In genomic region chr11:31240340-31240904, GRCh38 we compare ENCODE assay signal across 8 cellular contexts.
DNase-seq lines count a peak whose midpoint lies in the region; ATAC-seq, FAIRE-seq and TF ChIP-seq lines count a peak whose summit lies in the region.

No MANE protein-coding gene starts in this region.

- H3K4me2 ChIP-seq in endothelial cell of umbilical vein (ENCODE audit: insufficient read depth, low read length) = no peak overlapping the region

- DNase-seq in activated T-cell treated with anti-CD3 and anti-CD28 coated beads, Interleukin-2, amount 50 U/mL, for 72 hours = peak; percentile 4 to 9
- no peak for DNase-seq in activated T-cell treated with anti-CD3 and anti-CD28 coated beads, Interleukin-2, amount 50 U/mL, for 24 hours
- DNase-seq in Kasumi-1 (lab: John Stamatoyannopoulos, UW) (peak; percentile 57 to 68), RPMI8226 (peak; percentile 17), endothelial cell of umbilical vein (ENCODE audit: low read depth, low spot score) (peak; percentile 51), pons (ENCODE audit: low spot score) (peak; percentile 61), amniotic stem cell (lab: John Stamatoyannopoulos, UW) (no peak)

- no peaks in the 10 kb centered on the region for H3K4me1 ChIP-seq in endothelial cell of umbilical vein (ENCODE audit: control insufficient read depth, extremely low read depth, insufficient read depth, low read length)

- H3K36me3 Mint-ChIP-seq in activated T-cell treated with anti-CD3 and anti-CD28 coated beads, Interleukin-2, amount 50 U/mL, for 72 hours (ENCODE audit: insufficient read depth in 2 of 2) = no peaks in the 10 kb centered on the region
- H3K36me3 Mint-ChIP-seq in activated T-cell treated with anti-CD3 and anti-CD28 coated beads, Interleukin-2, amount 50 U/mL, for 24 hours (ENCODE audit: low read depth) = no peaks in the 10 kb centered on the region

- no peaks in the 10 kb centered on the region for H3K79me2 ChIP-seq in endothelial cell of umbilical vein (ENCODE audit: control insufficient read depth, insufficient read depth, low read length)

- CTCF ChIA-PET in endothelial cell of umbilical vein (lab: Charles Lee) = interaction anchor here (0.9 to 7.4 kb wide), 8 partner anchors 13 to 1057 kb away, joined by 3 to 81 read pairs (median 12); no protein-coding TSS in a partner anchor

- H3K4me3 ChIP-seq in endothelial cell of umbilical vein (replicated peaks in 1 of 3; ENCODE audit: insufficient read depth in 1 of 3, low read depth in 1 of 3, low read length in 3 of 3) = no peak overlapping the region

- no TSS peak for BruUV-seq in endothelial cell of umbilical vein (replicated peaks; lab: Mats Ljungman, UMichigan)

- no peak overlapping the region for H3K27ac Mint-ChIP-seq in activated T-cell treated with anti-CD3 and anti-CD28 coated beads, Interleukin-2, amount 50 U/mL, for 72 hours
- H3K27ac Mint-ChIP-seq in activated T-cell treated with anti-CD3 and anti-CD28 coated beads, Interleukin-2, amount 50 U/mL, for 24 hours = no peak overlapping the region

- intact Hi-C loops in endothelial cell of umbilical vein (cut with micrococcal nuclease) = loop anchor here (1.0 to 2.0 kb wide), 3 partner anchors 631 to 936 kb away; no protein-coding TSS in a partner anchor

- POLR2A ChIA-PET in endothelial cell of umbilical vein (lab: Charles Lee) = no interaction called here

- H3K4me1 Mint-ChIP-seq in activated T-cell treated with anti-CD3 and anti-CD28 coated beads, Interleukin-2, amount 50 U/mL, for 72 hours (ENCODE audit: low read depth) = no peaks in the 10 kb centered on the region
- H3K4me1 Mint-ChIP-seq in activated T-cell treated with anti-CD3 and anti-CD28 coated beads, Interleukin-2, amount 50 U/mL, for 24 hours (ENCODE audit: low read depth) = no peaks in the 10 kb centered on the region

- H3K27me3 ChIP-seq in endothelial cell of umbilical vein (ENCODE audit: control insufficient read depth in 2 of 2, insufficient read depth in 2 of 2, low read length in 2 of 2) = no peaks in the 10 kb centered on the region

- H3K27ac ChIP-seq in endothelial cell of umbilical vein (ENCODE audit: insufficient read depth, low read depth, low read length) = no peak overlapping the region

- H2AFZ ChIP-seq in endothelial cell of umbilical vein (ENCODE audit: low read depth, low read length) = no peak overlapping the region

- TF ChIP-seq POLR2A in endothelial cell of umbilical vein (IDR thresholded peaks at IDR 0.05; ENCODE audit: low read depth, low read length) = no peak

- no peaks in the 10 kb centered on the region for H3K27me3 Mint-ChIP-seq in activated T-cell treated with anti-CD3 and anti-CD28 coated beads, Interleukin-2, amount 50 U/mL, for 72 hours (ENCODE audit: low read depth)
- no peaks in the 10 kb centered on the region for H3K27me3 Mint-ChIP-seq in activated T-cell treated with anti-CD3 and anti-CD28 coated beads, Interleukin-2, amount 50 U/mL, for 24 hours

- H4K20me1 ChIP-seq in endothelial cell of umbilical vein (replicated peaks; ENCODE audit: control insufficient read depth, extremely low read depth, insufficient read depth, low read length) = no peaks in the 10 kb centered on the region

- dilution Hi-C loops in endothelial cell of umbilical vein (cut with MboI; ENCODE audit: extremely low pct_ligation_motif_present, low sequenced_read_pairs) = no loop called here

- no peaks in the 10 kb centered on the region for H3K9me3 ChIP-seq in endothelial cell of umbilical vein (replicated peaks; ENCODE audit: control insufficient read depth, insufficient read depth, low read length)

- no peaks in the 10 kb centered on the region for H3K9me3 Mint-ChIP-seq in activated T-cell treated with anti-CD3 and anti-CD28 coated beads, Interleukin-2, amount 50 U/mL, for 72 hours
- no peaks in the 10 kb centered on the region for H3K9me3 Mint-ChIP-seq in activated T-cell treated with anti-CD3 and anti-CD28 coated beads, Interleukin-2, amount 50 U/mL, for 24 hours

- H3K4me3 Mint-ChIP-seq in activated T-cell treated with anti-CD3 and anti-CD28 coated beads, Interleukin-2, amount 50 U/mL, for 72 hours = no peak overlapping the region
- H3K4me3 Mint-ChIP-seq in activated T-cell treated with anti-CD3 and anti-CD28 coated beads, Interleukin-2, amount 50 U/mL, for 24 hours = no peak overlapping the region

- no peaks in the 10 kb centered on the region for H3K36me3 ChIP-seq in endothelial cell of umbilical vein (ENCODE audit: control insufficient read depth in 2 of 2, extremely low read depth in 1 of 2, insufficient read depth in 2 of 2, low read length in 2 of 2)

- FAIRE-seq in endothelial cell of umbilical vein (lab: Jason Lieb, UNC) = peak; percentile 63

- peak; percentile 38 to 51 for TF ChIP-seq CTCF in endothelial cell of umbilical vein (IDR thresholded peaks at IDR 0.05; ENCODE audit: extremely low read depth in 1 of 2, insufficient read depth in 1 of 2, low read depth in 1 of 2, low read length in 2 of 2)

- H3K9ac ChIP-seq in endothelial cell of umbilical vein (replicated peaks; ENCODE audit: extremely low read depth, insufficient read depth, low read length) = no peak overlapping the region

- ATAC-seq in activated T-cell treated with anti-CD3 and anti-CD28 coated beads, Interleukin-2, amount 50 U/mL, for 72 hours (replicated peaks in 1 of 2) = no peak
- ATAC-seq in GM19452 (IDR thresholded peaks at IDR 0.05; ENCODE audit: unreplicated experiment) = no peak

- H3K9me1 ChIP-seq in endothelial cell of umbilical vein (replicated peaks; ENCODE audit: control insufficient read depth, extremely low read depth, insufficient read depth, low read length) = no peaks in the 10 kb centered on the region

TF ChIP-seq in endothelial cell of umbilical vein, 7 proteins besides CTCF, POLR2A, EP300 and RAD21:
- TF ChIP-seq POLR2AphosphoS5 (IDR thresholded peaks at IDR 0.05; ENCODE audit: insufficient read depth, low read depth, low read length) = no peak
- TF ChIP-seq EZH2 (IDR thresholded peaks at IDR 0.05; ENCODE audit: borderline replicate concordance, low read depth, low read length, severe bottlenecking) = no peak
- TF ChIP-seq GATA2 (IDR thresholded peaks at IDR 0.05; ENCODE audit: insufficient read depth, insufficient read length, low read depth, low read length) = no peak
- no peak for TF ChIP-seq MAX (IDR thresholded peaks at IDR 0.05; ENCODE audit: insufficient read depth, insufficient read length)
- TF ChIP-seq MYC (IDR thresholded peaks at IDR 0.05; ENCODE audit: low read depth, low read length) = no peak
- no peak for TF ChIP-seq JUN (IDR thresholded peaks at IDR 0.05; ENCODE audit: borderline replicate concordance, insufficient read depth, insufficient read length, low read depth)
- TF ChIP-seq FOS (IDR thresholded peaks at IDR 0.05; ENCODE audit: borderline replicate concordance, insufficient read depth, low read length) = no peak

Comparison
In these comparisons a context has a peak if more than half of its experiments do, and no peak if none do; other contexts are left out.
1. DNase-seq: peak in activated T-cell treated with anti-CD3 and anti-CD28 coated beads, Interleukin-2, amount 50 U/mL, for 72 hours (2 of 2), Kasumi-1 (2 of 2), RPMI8226 (single experiment), endothelial cell of umbilical vein (single experiment) and pons (single experiment); none in activated T-cell treated with anti-CD3 and anti-CD28 coated beads, Interleukin-2, amount 50 U/mL, for 24 hours (single experiment) and amniotic stem cell (single experiment).